In genomic region chr6:12075067-12075563, GRCh38 we compare ENCODE assay signal across 10 cellular contexts.
DNase-seq lines count a peak whose midpoint lies in the region; ATAC-seq, FAIRE-seq and TF ChIP-seq lines count a peak whose summit lies in the region.
"Had no signal": no experiment of that assay in that cellular context is flagged by ENCODE, and none has a peak within 500 bp of the region (broad histone marks: within the 10 kb centered on the region; RNA-seq: fewer than 3 reads in every experiment).

No MANE protein-coding gene starts in this region.

- intact Hi-C loops in activated CD4-positive, alpha-beta memory T cell treated with anti-CD3 and anti-CD28 coated beads for 36 hours (cut with micrococcal nuclease): no loop called here

- peak overlapping the region; percentile 61 for H3K4me2 ChIP-seq in keratinocyte (ENCODE audit: control insufficient read depth, extremely low read depth, insufficient read depth, low read depth, low read length)

- no peak for ATAC-seq in stimulated activated naive B cell treated with anti-CD40 and anti-IgM and Interleukin-4, amounts not matched to agents 10 μg/mL and 1 μg/mL and 100 μg/mL, for 72 hours (replicated peaks)

- H2AFZ ChIP-seq in keratinocyte (ENCODE audit: control insufficient read depth, low read length): no peak overlapping the region

- peaks cover 10% of the 10 kb centered on the region for H3K36me3 Mint-ChIP-seq in activated CD4-positive, alpha-beta memory T cell treated with anti-CD3 and anti-CD28 coated beads for 36 hours
- peaks cover 7 to 23% of the 10 kb centered on the region in 2 donors for H3K36me3 Mint-ChIP-seq in stimulated activated naive B cell treated with anti-CD40 and anti-IgM and Interleukin-4, amounts not matched to agents 10 μg/mL and 1 μg/mL and 100 μg/mL, for 72 hours

- H3K4me3 ChIP-seq in AG04449 (ENCODE audit: low read depth, low read length): no peak overlapping the region
- H3K4me3 ChIP-seq in GM12875 (ENCODE audit: low read depth, low read length): no peak overlapping the region
- no peak overlapping the region for H3K4me3 ChIP-seq in WERI-Rb-1 (ENCODE audit: low read depth, low read length)
- no peak overlapping the region for H3K4me3 ChIP-seq in keratinocyte (ENCODE audit: control insufficient read depth in 2 of 3, extremely low read depth in 1 of 3, insufficient read depth in 2 of 3, low read depth in 1 of 3, low read length in 3 of 3)

- DNase-seq in AG04449 (ENCODE audit: low read depth, low spot score): no peak
- no peak for DNase-seq in WERI-Rb-1
- DNase-seq in keratinocyte (ENCODE audit: low read depth, low spot score): no peak
- DNase-seq in activated CD4-positive, alpha-beta memory T cell treated with anti-CD3 and anti-CD28 coated beads for 36 hours: no peak
- no peak for DNase-seq in central memory CD4-positive, alpha-beta T cell
- DNase-seq in activated gamma-delta T cell (lab: John Stamatoyannopoulos, UW): no peak
- no peak for DNase-seq in stimulated activated naive B cell treated with anti-CD40 and anti-IgM and Interleukin-4, amounts not matched to agents 10 μg/mL and 1 μg/mL and 100 μg/mL, for 72 hours
- DNase-seq: foreskin melanocyte had no signal

- H3K27me3 ChIP-seq in WERI-Rb-1 (ENCODE audit: insufficient read depth, low read depth, severe bottlenecking) (no peaks in the 10 kb centered on the region), keratinocyte (ENCODE audit: control insufficient read depth, extremely low read depth, insufficient read depth, low read length) (no peaks in the 10 kb centered on the region)

- H3K4me1 ChIP-seq in keratinocyte (ENCODE audit: control insufficient read depth, extremely low read depth, insufficient read depth, low read length): peaks cover 19% of the 10 kb centered on the region

- H4K20me1 ChIP-seq in keratinocyte (ENCODE audit: control insufficient read depth, extremely low read depth, insufficient read depth, low read length): peaks cover 2% of the 10 kb centered on the region

- H3K9me3 Mint-ChIP-seq in activated CD4-positive, alpha-beta memory T cell treated with anti-CD3 and anti-CD28 coated beads for 36 hours: no peaks in the 10 kb centered on the region
- no peaks in the 10 kb centered on the region for H3K9me3 Mint-ChIP-seq in stimulated activated naive B cell treated with anti-CD40 and anti-IgM and Interleukin-4, amounts not matched to agents 10 μg/mL and 1 μg/mL and 100 μg/mL, for 72 hours

- peak; percentile 19 for TF ChIP-seq CTCF in AG04449 (IDR thresholded peaks at IDR 0.05; ENCODE audit: insufficient read depth, low read length, missing control alignments)
- peak; percentile 20; the same call in 1 of the 2 replicates for TF ChIP-seq CTCF in GM12875 (IDR thresholded peaks at IDR 0.05; ENCODE audit: borderline replicate concordance, insufficient read depth, low read depth, low read length)
- TF ChIP-seq CTCF in WERI-Rb-1 (IDR thresholded peaks at IDR 0.05; ENCODE audit: low read depth, low read length): peak; percentile 33; the same call in 1 of the 2 replicates
- peak; percentile 14 to 53 (median 46) for TF ChIP-seq CTCF in keratinocyte (optimal IDR thresholded peaks at IDR 0.05 in 1 of 3, IDR thresholded peaks at IDR 0.05 in 1 of 3, conservative IDR thresholded peaks at IDR 0.05 in 1 of 3; ENCODE audit: extremely low read depth in 1 of 3, insufficient read depth in 2 of 3, low read length in 3 of 3)

- CTCF ChIA-PET in AG04449 (lab: Yijun Ruan, JAX): interaction anchor here (0.6 to 1.5 kb wide), 12 partner anchors 8 to 490 kb away, joined by 3 to 15 read pairs (median 4); no protein-coding TSS in a partner anchor
- CTCF ChIA-PET in activated CD4-positive, alpha-beta memory T cell treated with anti-CD3 and anti-CD28 coated beads for 36 hours (lab: Charles Lee): interaction anchor here (0.7 to 1.5 kb wide), 4 partner anchors 9 to 409 kb away, joined by 3 to 4 read pairs (median 4); no protein-coding TSS in a partner anchor

- peaks cover 3% of the 10 kb centered on the region for H3K9me1 ChIP-seq in keratinocyte (ENCODE audit: control insufficient read depth, extremely low read depth, insufficient read depth, low read length)

- FAIRE-seq in keratinocyte (lab: Jason Lieb, UNC): peak; percentile 85
- FAIRE-seq: GM12892 had no signal

- dilution Hi-C loops in keratinocyte (cut with MboI; ENCODE audit: extremely low pct_ligation_motif_present, low sequenced_read_pairs): no loop called here

- POLR2A ChIA-PET in AG04449 (lab: Yijun Ruan, JAX): no interaction called here
- POLR2A ChIA-PET in activated CD4-positive, alpha-beta memory T cell treated with anti-CD3 and anti-CD28 coated beads for 36 hours (lab: Charles Lee): no interaction called here

- H3K27ac ChIP-seq in WERI-Rb-1 (no peak overlapping the region), keratinocyte (ENCODE audit: control insufficient read depth, insufficient read depth, low read length) (peak overlapping the region; percentile 39)

- no peak overlapping the region for H3K27ac Mint-ChIP-seq in activated CD4-positive, alpha-beta memory T cell treated with anti-CD3 and anti-CD28 coated beads for 36 hours
- no peak overlapping the region for H3K27ac Mint-ChIP-seq in stimulated activated naive B cell treated with anti-CD40 and anti-IgM and Interleukin-4, amounts not matched to agents 10 μg/mL and 1 μg/mL and 100 μg/mL, for 72 hours

- H3K36me3 ChIP-seq in WERI-Rb-1: no peaks in the 10 kb centered on the region
- peaks cover 4 to 5% of the 10 kb centered on the region in 2 experiments for H3K36me3 ChIP-seq in keratinocyte (ENCODE audit: control insufficient read depth in 2 of 2, extremely low read depth in 1 of 2, insufficient read depth in 2 of 2, low read length in 2 of 2)

- H3K9ac ChIP-seq in keratinocyte (ENCODE audit: control insufficient read depth, extremely low read depth, insufficient read depth, low read length): no peak overlapping the region

- peaks cover 41% of the 10 kb centered on the region for H3K4me1 Mint-ChIP-seq in activated CD4-positive, alpha-beta memory T cell treated with anti-CD3 and anti-CD28 coated beads for 36 hours (ENCODE audit: low read depth)
- peaks cover 19 to 26% of the 10 kb centered on the region in 2 donors for H3K4me1 Mint-ChIP-seq in stimulated activated naive B cell treated with anti-CD40 and anti-IgM and Interleukin-4, amounts not matched to agents 10 μg/mL and 1 μg/mL and 100 μg/mL, for 72 hours

- H3K4me3 Mint-ChIP-seq in activated CD4-positive, alpha-beta memory T cell treated with anti-CD3 and anti-CD28 coated beads for 36 hours: no peak overlapping the region
- no peak overlapping the region for H3K4me3 Mint-ChIP-seq in stimulated activated naive B cell treated with anti-CD40 and anti-IgM and Interleukin-4, amounts not matched to agents 10 μg/mL and 1 μg/mL and 100 μg/mL, for 72 hours

- H3K9me3 ChIP-seq in WERI-Rb-1 (ENCODE audit: severe bottlenecking) (no peaks in the 10 kb centered on the region), keratinocyte (ENCODE audit: control insufficient read depth, low read depth, low read length) (no peaks in the 10 kb centered on the region)

- H3K79me2 ChIP-seq in keratinocyte (ENCODE audit: control insufficient read depth, insufficient read depth, low read length): peaks cover 38% of the 10 kb centered on the region

- no peaks in the 10 kb centered on the region for H3K27me3 Mint-ChIP-seq in activated CD4-positive, alpha-beta memory T cell treated with anti-CD3 and anti-CD28 coated beads for 36 hours
- no peaks in the 10 kb centered on the region for H3K27me3 Mint-ChIP-seq in stimulated activated naive B cell treated with anti-CD40 and anti-IgM and Interleukin-4, amounts not matched to agents 10 μg/mL and 1 μg/mL and 100 μg/mL, for 72 hours
